Comparison of ENCODE assay signal across 15 cellular contexts in genomic region chr11:76231339-76231738, GRCh38.
"Had no signal": no experiment of that assay in that cellular context is flagged by ENCODE, and none has a peak within 500 bp of the region (broad histone marks: within the 10 kb centered on the region; RNA-seq: fewer than 3 reads in every experiment).

No MANE protein-coding gene starts in this region.

- H3K4me3 ChIP-seq: breast epithelium, prostate gland, suprapubic skin had no signal

- H3K27ac ChIP-seq: breast epithelium, foreskin keratinocyte, prostate gland, suprapubic skin had no signal

- H3K27me3 ChIP-seq: breast epithelium, suprapubic skin had no signal

- H3K4me3 Mint-ChIP-seq: activated T-cell treated with anti-CD3 and anti-CD28 coated beads, Interleukin-2, amount 50 U/mL, for 24 hours; natural killer cell treated with Interleukin-12 subunit alpha and Interleukin-12 subunit beta and Interleukin-15 and Interleukin-18, amount 100 ng/mL, for 72 hours had no signal

- H3K9me3 ChIP-seq: breast epithelium, prostate gland, suprapubic skin had no signal

- DNase-seq: cerebellar nuclear complex; foreskin keratinocyte; head of caudate nucleus; mesenchymal stem cell; stimulated activated CD4-positive, alpha-beta T cell treated with anti-CD3 and anti-CD28 coated beads, Interleukin-4, amount 100 ng/mL, for 4 hours; SW 1271; T-helper 9 cell; trophoblast cell had no signal

- H3K36me3 ChIP-seq: breast epithelium, prostate gland, suprapubic skin had no signal

- H3K4me1 ChIP-seq: breast epithelium, foreskin keratinocyte, prostate gland had no signal

- ATAC-seq: foreskin keratinocyte; natural killer cell treated with Interleukin-12 subunit alpha and Interleukin-12 subunit beta and Interleukin-15 and Interleukin-18, amount 100 ng/mL, for 72 hours; right cardiac atrium; stimulated activated naive CD8-positive, alpha-beta T cell treated with anti-CD3 and anti-CD28 coated beads, Interleukin-15, Interleukin-2, amounts not matched to agents 100 U/mL and 50 U/mL, for 24 hours had no signal

- H3K36me3 Mint-ChIP-seq: natural killer cell treated with Interleukin-12 subunit alpha and Interleukin-12 subunit beta and Interleukin-15 and Interleukin-18, amount 100 ng/mL, for 72 hours had no signal

- H3K9me3 Mint-ChIP-seq: activated T-cell treated with anti-CD3 and anti-CD28 coated beads, Interleukin-2, amount 50 U/mL, for 24 hours; natural killer cell treated with Interleukin-12 subunit alpha and Interleukin-12 subunit beta and Interleukin-15 and Interleukin-18, amount 100 ng/mL, for 72 hours had no signal

- H3K27me3 Mint-ChIP-seq: activated T-cell treated with anti-CD3 and anti-CD28 coated beads, Interleukin-2, amount 50 U/mL, for 24 hours had no signal

- H3K27ac Mint-ChIP-seq: natural killer cell treated with Interleukin-12 subunit alpha and Interleukin-12 subunit beta and Interleukin-15 and Interleukin-18, amount 100 ng/mL, for 72 hours had no signal
